In the genomic region with DNA sequence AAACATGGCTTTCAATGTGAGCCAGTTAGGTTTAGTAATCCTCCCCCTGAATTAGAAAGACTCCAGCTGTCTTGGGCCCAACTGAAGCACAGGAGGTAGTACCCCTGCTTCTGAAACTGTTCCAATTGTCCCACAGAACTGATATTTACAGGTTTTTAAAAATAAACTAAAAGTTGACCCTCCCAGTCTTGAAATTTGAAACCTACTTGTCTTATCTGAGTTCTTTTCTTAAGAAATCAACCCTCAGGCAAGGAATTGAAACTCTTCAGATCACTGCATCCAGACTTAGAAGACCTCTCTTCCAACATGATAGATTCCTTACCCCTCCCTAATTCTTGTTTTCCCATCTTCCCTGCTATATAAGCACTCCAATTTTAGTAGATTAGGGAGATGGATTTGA, we compare ENCODE assay signal across 1 cellular context.
TF ChIP-seq lines count a peak whose summit lies in the region.

No MANE protein-coding gene starts in this region.

TF ChIP-seq in GM23338, 12 proteins besides CTCF, POLR2A, EP300 and RAD21 (continued from another document):
- TF ChIP-seq, protein P1, sequence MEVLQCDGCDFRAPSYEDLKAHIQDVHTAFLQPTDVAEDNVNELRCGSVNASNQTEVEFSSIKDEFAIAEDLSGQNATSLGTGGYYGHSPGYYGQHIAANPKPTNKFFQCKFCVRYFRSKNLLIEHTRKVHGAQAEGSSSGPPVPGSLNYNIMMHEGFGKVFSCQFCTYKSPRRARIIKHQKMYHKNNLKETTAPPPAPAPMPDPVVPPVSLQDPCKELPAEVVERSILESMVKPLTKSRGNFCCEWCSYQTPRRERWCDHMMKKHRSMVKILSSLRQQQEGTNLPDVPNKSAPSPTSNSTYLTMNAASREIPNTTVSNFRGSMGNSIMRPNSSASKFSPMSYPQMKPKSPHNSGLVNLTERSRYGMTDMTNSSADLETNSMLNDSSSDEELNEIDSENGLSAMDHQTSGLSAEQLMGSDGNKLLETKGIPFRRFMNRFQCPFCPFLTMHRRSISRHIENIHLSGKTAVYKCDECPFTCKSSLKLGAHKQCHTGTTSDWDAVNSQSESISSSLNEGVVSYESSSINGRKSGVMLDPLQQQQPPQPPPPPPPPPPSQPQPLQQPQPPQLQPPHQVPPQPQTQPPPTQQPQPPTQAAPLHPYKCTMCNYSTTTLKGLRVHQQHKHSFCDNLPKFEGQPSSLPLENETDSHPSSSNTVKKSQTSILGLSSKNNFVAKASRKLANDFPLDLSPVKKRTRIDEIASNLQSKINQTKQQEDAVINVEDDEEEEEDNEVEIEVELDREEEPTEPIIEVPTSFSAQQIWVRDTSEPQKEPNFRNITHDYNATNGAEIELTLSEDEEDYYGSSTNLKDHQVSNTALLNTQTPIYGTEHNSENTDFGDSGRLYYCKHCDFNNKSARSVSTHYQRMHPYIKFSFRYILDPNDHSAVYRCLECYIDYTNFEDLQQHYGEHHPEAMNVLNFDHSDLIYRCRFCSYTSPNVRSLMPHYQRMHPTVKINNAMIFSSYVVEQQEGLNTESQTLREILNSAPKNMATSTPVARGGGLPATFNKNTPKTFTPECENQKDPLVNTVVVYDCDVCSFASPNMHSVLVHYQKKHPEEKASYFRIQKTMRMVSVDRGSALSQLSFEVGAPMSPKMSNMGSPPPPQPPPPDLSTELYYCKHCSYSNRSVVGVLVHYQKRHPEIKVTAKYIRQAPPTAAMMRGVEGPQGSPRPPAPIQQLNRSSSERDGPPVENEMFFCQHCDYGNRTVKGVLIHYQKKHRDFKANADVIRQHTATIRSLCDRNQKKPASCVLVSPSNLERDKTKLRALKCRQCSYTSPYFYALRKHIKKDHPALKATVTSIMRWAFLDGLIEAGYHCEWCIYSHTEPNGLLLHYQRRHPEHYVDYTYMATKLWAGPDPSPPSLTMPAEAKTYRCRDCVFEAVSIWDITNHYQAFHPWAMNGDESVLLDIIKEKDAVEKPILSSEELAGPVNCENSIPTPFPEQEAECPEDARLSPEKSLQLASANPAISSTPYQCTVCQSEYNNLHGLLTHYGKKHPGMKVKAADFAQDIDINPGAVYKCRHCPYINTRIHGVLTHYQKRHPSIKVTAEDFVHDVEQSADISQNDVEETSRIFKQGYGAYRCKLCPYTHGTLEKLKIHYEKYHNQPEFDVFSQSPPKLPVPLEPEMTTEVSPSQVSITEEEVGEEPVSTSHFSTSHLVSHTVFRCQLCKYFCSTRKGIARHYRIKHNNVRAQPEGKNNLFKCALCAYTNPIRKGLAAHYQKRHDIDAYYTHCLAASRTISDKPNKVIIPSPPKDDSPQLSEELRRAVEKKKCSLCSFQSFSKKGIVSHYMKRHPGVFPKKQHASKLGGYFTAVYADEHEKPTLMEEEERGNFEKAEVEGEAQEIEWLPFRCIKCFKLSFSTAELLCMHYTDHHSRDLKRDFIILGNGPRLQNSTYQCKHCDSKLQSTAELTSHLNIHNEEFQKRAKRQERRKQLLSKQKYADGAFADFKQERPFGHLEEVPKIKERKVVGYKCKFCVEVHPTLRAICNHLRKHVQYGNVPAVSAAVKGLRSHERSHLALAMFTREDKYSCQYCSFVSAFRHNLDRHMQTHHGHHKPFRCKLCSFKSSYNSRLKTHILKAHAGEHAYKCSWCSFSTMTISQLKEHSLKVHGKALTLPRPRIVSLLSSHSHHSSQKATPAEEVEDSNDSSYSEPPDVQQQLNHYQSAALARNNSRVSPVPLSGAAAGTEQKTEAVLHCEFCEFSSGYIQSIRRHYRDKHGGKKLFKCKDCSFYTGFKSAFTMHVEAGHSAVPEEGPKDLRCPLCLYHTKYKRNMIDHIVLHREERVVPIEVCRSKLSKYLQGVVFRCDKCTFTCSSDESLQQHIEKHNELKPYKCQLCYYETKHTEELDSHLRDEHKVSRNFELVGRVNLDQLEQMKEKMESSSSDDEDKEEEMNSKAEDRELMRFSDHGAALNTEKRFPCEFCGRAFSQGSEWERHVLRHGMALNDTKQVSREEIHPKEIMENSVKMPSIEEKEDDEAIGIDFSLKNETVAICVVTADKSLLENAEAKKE (CRISPR knock-in tag; IDR thresholded peaks at IDR 0.05): no peak
TF ChIP-seq in GM23338: peak in this region for 0.
